In the genomic region with DNA sequence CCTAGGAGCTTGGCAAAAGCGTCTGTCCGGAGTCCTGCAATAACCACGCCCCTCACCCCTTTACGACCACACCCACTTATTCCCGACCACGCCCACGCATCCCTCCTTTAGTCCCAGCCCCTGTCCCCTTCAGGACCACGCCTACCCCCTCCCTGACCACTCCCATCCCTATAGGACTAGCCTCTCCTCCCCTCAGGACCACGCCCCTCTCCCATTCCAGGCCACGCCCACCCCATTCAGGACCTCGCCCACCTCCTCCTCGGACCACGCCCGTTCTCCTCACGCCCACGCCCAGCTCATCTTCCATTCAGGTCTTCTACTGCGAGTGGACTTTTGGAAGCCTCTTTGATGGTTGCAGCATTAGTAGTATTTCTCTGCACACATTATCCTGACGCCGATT, we compare ENCODE assay signal across 1 cellular context.
TF ChIP-seq lines count a peak whose summit lies in the region.

No MANE protein-coding gene starts in this region.

TF ChIP-seq in HEK293, 187 proteins besides CTCF, POLR2A, EP300 and RAD21 (continued from another document):
- TF ChIP-seq ZNF132 (tag by site-specific recombination; IDR thresholded peaks at IDR 0.05; ENCODE audit: borderline replicate concordance) = no peak
- no peak for TF ChIP-seq ZFP3 (tag by site-specific recombination; IDR thresholded peaks at IDR 0.05; ENCODE audit: low read depth)
- TF ChIP-seq KLF8 (tag by site-specific recombination; IDR thresholded peaks at IDR 0.05) = peak; percentile 100
- TF ChIP-seq YY1 (tag by site-specific recombination; IDR thresholded peaks at IDR 0.05) = no peak
- TF ChIP-seq ZNF391 (tag by site-specific recombination; IDR thresholded peaks at IDR 0.05; ENCODE audit: borderline replicate concordance, low read depth) = no peak
- no peak for TF ChIP-seq ZNF544 (tag by site-specific recombination; IDR thresholded peaks at IDR 0.05)
- no peak for TF ChIP-seq ZNF529 (tag by site-specific recombination; IDR thresholded peaks at IDR 0.05; ENCODE audit: insufficient replicate concordance)
- TF ChIP-seq TRIM28 (IDR thresholded peaks at IDR 0.05; ENCODE audit: borderline replicate concordance, low read length) = no peak
- no peak for TF ChIP-seq SALL2 (tag by site-specific recombination; IDR thresholded peaks at IDR 0.05; ENCODE audit: borderline replicate concordance)
- TF ChIP-seq KLF16 (tag by site-specific recombination; IDR thresholded peaks at IDR 0.05) = peak; percentile 66; the same call in 1 of the 2 replicates
- TF ChIP-seq KLF7 (tag by site-specific recombination; IDR thresholded peaks at IDR 0.05; ENCODE audit: borderline replicate concordance) = peak; percentile 92
- no peak for TF ChIP-seq ZFP37 (tag by site-specific recombination; IDR thresholded peaks at IDR 0.05)
- peak; percentile 49 for TF ChIP-seq SP2 (tag by site-specific recombination; IDR thresholded peaks at IDR 0.05)
- TF ChIP-seq ZNF362 (tag by site-specific recombination; IDR thresholded peaks at IDR 0.05) = no peak
- TF ChIP-seq, protein P1, sequence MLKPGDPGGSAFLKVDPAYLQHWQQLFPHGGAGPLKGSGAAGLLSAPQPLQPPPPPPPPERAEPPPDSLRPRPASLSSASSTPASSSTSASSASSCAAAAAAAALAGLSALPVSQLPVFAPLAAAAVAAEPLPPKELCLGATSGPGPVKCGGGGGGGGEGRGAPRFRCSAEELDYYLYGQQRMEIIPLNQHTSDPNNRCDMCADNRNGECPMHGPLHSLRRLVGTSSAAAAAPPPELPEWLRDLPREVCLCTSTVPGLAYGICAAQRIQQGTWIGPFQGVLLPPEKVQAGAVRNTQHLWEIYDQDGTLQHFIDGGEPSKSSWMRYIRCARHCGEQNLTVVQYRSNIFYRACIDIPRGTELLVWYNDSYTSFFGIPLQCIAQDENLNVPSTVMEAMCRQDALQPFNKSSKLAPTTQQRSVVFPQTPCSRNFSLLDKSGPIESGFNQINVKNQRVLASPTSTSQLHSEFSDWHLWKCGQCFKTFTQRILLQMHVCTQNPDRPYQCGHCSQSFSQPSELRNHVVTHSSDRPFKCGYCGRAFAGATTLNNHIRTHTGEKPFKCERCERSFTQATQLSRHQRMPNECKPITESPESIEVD (tag by site-specific recombination; IDR thresholded peaks at IDR 0.05) = no peak
- no peak for TF ChIP-seq ZBTB49 (tag by site-specific recombination; IDR thresholded peaks at IDR 0.05; ENCODE audit: low read depth)
- no peak for TF ChIP-seq ZBTB1 (tag by site-specific recombination; IDR thresholded peaks at IDR 0.05)
- TF ChIP-seq, protein P2, sequence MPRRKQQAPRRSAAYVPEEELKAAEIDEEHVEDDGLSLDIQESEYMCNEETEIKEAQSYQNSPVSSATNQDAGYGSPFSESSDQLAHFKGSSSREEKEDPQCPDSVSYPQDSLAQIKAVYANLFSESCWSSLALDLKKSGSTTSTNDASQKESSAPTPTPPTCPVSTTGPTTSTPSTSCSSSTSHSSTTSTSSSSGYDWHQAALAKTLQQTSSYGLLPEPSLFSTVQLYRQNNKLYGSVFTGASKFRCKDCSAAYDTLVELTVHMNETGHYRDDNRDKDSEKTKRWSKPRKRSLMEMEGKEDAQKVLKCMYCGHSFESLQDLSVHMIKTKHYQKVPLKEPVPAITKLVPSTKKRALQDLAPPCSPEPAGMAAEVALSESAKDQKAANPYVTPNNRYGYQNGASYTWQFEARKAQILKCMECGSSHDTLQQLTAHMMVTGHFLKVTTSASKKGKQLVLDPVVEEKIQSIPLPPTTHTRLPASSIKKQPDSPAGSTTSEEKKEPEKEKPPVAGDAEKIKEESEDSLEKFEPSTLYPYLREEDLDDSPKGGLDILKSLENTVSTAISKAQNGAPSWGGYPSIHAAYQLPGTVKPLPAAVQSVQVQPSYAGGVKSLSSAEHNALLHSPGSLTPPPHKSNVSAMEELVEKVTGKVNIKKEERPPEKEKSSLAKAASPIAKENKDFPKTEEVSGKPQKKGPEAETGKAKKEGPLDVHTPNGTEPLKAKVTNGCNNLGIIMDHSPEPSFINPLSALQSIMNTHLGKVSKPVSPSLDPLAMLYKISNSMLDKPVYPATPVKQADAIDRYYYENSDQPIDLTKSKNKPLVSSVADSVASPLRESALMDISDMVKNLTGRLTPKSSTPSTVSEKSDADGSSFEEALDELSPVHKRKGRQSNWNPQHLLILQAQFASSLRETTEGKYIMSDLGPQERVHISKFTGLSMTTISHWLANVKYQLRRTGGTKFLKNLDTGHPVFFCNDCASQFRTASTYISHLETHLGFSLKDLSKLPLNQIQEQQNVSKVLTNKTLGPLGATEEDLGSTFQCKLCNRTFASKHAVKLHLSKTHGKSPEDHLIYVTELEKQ (tag by site-specific recombination; IDR thresholded peaks at IDR 0.05; ENCODE audit: borderline replicate concordance) = no peak
- TF ChIP-seq SP3 (tag by site-specific recombination; IDR thresholded peaks at IDR 0.05) = peak; percentile 87
- TF ChIP-seq GLI4 (tag by site-specific recombination; IDR thresholded peaks at IDR 0.05) = no peak
- TF ChIP-seq ZNF548 (tag by site-specific recombination; IDR thresholded peaks at IDR 0.05) = no peak
- peak; percentile 40 for TF ChIP-seq ZNF366 (tag by site-specific recombination; conservative IDR thresholded peaks at IDR 0.05)
- TF ChIP-seq ZFHX2 (tag by site-specific recombination; conservative IDR thresholded peaks at IDR 0.05) = peak; percentile 94
